Comparison of ENCODE assay signal across 1 cellular context in the genomic region with DNA sequence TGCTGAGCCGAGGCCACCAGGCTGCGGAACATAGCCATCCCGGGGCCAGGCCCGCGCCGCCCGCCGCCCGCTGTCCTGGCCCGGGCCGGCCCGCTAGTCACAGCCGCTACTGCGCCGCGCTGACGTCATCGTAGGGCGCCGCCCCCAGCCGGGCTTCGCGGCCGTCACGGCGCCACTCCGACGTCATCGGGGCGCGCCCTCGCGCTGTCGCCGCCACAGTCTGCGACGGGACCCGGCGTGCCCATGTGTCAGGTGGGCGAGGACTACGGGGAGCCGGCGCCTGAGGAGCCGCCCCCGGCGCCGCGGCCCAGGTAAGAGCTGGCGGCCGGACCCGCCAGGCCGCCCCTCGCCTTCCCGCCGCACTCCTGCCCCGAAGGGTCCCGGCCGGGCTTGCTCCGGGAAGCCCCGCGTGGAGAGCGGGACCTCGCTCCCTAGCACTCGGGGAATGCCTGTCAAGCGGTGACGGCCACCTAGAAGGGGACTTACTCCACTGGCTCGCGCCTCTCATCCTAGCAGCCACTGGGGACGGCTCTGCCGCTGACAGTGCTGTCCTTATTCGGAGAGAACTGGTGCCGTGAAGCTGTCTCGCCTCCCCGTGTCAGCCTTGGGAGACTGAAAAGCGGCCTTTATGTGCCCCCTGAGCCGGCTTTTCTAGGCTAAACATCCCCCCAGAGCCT.
A peak's percentile ranks its signal among the peaks of the same experiment; 100 is the strongest.
TF ChIP-seq lines count a peak whose summit lies in the region.

A gene (plus strand): TSS at position 216 of the 677 bp plus-strand sequence. CDS start 28 bp downstream, at position 244.
A gene with protein sequence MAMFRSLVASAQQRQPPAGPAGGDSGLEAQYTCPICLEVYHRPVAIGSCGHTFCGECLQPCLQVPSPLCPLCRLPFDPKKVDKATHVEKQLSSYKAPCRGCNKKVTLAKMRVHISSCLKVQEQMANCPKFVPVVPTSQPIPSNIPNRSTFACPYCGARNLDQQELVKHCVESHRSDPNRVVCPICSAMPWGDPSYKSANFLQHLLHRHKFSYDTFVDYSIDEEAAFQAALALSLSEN (minus strand): TSS at position 121 of the 677 bp plus-strand sequence. CDS start 83 bp downstream, at position 38.

TF ChIP-seq in HepG2, 621 proteins besides CTCF, POLR2A, EP300 and RAD21 (continued from another document and continues in another):
- TF ChIP-seq TARDBP (CRISPR knock-in tag; IDR thresholded peaks at IDR 0.05) (peak; percentile 89), TEAD3 (CRISPR knock-in tag; optimal IDR thresholded peaks at IDR 0.05; ENCODE audit: borderline replicate concordance) (peak; percentile 69), DMAP1 (CRISPR knock-in tag; IDR thresholded peaks at IDR 0.05) (peak; percentile 63), GFI1 (CRISPR knock-in tag; IDR thresholded peaks at IDR 0.05; ENCODE audit: borderline replicate concordance) (no peak; the same call in 1 of the 2 replicates), ZNF143 (CRISPR knock-in tag; IDR thresholded peaks at IDR 0.05) (peak; percentile 68), ZNF101 (CRISPR knock-in tag; IDR thresholded peaks at IDR 0.05; ENCODE audit: borderline replicate concordance, low read depth) (no peak), NFKB2 (CRISPR knock-in tag; IDR thresholded peaks at IDR 0.05; ENCODE audit: borderline replicate concordance) (0 out of 2 replicates have a peak, but pooled peaks have one; percentile 37), BCL6 (CRISPR knock-in tag; IDR thresholded peaks at IDR 0.05) (no peak), SP1 (IDR thresholded peaks at IDR 0.05) (no peak), SP1 (CRISPR knock-in tag; IDR thresholded peaks at IDR 0.05) (peak; percentile 95), CC2D1A (CRISPR knock-in tag; IDR thresholded peaks at IDR 0.05) (no peak), SKI (IDR thresholded peaks at IDR 0.05; ENCODE audit: partially characterized antibody) (peak; percentile 91), SSRP1 (CRISPR knock-in tag; IDR thresholded peaks at IDR 0.05) (no peak), JARID2 (CRISPR knock-in tag; IDR thresholded peaks at IDR 0.05; ENCODE audit: insufficient replicate concordance) (no peak), CBX5 (CRISPR knock-in tag; IDR thresholded peaks at IDR 0.05; ENCODE audit: borderline replicate concordance) (no peak), DNMT3B (CRISPR knock-in tag; conservative IDR thresholded peaks at IDR 0.05) (no peak), IRF2 (CRISPR knock-in tag; IDR thresholded peaks at IDR 0.05) (peak; percentile 91), ATRX (CRISPR knock-in tag; IDR thresholded peaks at IDR 0.05; ENCODE audit: borderline replicate concordance) (no peak), ZFP36 (IDR thresholded peaks at IDR 0.05; ENCODE audit: borderline replicate concordance, low read depth, low read length, partially characterized antibody) (no peak), FOXP1 (IDR thresholded peaks at IDR 0.05) (no peak), FOXP1 (CRISPR knock-in tag; IDR thresholded peaks at IDR 0.05) (no peak), HOXA7 (CRISPR knock-in tag; IDR thresholded peaks at IDR 0.05) (no peak)
- TF ChIP-seq, protein P1, sequence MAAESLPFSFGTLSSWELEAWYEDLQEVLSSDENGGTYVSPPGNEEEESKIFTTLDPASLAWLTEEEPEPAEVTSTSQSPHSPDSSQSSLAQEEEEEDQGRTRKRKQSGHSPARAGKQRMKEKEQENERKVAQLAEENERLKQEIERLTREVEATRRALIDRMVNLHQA (CRISPR knock-in tag; IDR thresholded peaks at IDR 0.05): no peak
- TF ChIP-seq, protein P2, sequence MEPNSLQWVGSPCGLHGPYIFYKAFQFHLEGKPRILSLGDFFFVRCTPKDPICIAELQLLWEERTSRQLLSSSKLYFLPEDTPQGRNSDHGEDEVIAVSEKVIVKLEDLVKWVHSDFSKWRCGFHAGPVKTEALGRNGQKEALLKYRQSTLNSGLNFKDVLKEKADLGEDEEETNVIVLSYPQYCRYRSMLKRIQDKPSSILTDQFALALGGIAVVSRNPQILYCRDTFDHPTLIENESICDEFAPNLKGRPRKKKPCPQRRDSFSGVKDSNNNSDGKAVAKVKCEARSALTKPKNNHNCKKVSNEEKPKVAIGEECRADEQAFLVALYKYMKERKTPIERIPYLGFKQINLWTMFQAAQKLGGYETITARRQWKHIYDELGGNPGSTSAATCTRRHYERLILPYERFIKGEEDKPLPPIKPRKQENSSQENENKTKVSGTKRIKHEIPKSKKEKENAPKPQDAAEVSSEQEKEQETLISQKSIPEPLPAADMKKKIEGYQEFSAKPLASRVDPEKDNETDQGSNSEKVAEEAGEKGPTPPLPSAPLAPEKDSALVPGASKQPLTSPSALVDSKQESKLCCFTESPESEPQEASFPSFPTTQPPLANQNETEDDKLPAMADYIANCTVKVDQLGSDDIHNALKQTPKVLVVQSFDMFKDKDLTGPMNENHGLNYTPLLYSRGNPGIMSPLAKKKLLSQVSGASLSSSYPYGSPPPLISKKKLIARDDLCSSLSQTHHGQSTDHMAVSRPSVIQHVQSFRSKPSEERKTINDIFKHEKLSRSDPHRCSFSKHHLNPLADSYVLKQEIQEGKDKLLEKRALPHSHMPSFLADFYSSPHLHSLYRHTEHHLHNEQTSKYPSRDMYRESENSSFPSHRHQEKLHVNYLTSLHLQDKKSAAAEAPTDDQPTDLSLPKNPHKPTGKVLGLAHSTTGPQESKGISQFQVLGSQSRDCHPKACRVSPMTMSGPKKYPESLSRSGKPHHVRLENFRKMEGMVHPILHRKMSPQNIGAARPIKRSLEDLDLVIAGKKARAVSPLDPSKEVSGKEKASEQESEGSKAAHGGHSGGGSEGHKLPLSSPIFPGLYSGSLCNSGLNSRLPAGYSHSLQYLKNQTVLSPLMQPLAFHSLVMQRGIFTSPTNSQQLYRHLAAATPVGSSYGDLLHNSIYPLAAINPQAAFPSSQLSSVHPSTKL (CRISPR knock-in tag; IDR thresholded peaks at IDR 0.05): peak; percentile 61
- TF ChIP-seq, protein P3, sequence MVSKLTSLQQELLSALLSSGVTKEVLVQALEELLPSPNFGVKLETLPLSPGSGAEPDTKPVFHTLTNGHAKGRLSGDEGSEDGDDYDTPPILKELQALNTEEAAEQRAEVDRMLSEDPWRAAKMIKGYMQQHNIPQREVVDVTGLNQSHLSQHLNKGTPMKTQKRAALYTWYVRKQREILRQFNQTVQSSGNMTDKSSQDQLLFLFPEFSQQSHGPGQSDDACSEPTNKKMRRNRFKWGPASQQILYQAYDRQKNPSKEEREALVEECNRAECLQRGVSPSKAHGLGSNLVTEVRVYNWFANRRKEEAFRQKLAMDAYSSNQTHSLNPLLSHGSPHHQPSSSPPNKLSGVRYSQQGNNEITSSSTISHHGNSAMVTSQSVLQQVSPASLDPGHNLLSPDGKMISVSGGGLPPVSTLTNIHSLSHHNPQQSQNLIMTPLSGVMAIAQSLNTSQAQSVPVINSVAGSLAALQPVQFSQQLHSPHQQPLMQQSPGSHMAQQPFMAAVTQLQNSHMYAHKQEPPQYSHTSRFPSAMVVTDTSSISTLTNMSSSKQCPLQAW (CRISPR knock-in tag; IDR thresholded peaks at IDR 0.05): no peak
- TF ChIP-seq, protein P4, sequence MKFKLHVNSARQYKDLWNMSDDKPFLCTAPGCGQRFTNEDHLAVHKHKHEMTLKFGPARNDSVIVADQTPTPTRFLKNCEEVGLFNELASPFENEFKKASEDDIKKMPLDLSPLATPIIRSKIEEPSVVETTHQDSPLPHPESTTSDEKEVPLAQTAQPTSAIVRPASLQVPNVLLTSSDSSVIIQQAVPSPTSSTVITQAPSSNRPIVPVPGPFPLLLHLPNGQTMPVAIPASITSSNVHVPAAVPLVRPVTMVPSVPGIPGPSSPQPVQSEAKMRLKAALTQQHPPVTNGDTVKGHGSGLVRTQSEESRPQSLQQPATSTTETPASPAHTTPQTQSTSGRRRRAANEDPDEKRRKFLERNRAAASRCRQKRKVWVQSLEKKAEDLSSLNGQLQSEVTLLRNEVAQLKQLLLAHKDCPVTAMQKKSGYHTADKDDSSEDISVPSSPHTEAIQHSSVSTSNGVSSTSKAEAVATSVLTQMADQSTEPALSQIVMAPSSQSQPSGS (CRISPR knock-in tag; IDR thresholded peaks at IDR 0.05): peak; percentile 92
- TF ChIP-seq, protein P5, sequence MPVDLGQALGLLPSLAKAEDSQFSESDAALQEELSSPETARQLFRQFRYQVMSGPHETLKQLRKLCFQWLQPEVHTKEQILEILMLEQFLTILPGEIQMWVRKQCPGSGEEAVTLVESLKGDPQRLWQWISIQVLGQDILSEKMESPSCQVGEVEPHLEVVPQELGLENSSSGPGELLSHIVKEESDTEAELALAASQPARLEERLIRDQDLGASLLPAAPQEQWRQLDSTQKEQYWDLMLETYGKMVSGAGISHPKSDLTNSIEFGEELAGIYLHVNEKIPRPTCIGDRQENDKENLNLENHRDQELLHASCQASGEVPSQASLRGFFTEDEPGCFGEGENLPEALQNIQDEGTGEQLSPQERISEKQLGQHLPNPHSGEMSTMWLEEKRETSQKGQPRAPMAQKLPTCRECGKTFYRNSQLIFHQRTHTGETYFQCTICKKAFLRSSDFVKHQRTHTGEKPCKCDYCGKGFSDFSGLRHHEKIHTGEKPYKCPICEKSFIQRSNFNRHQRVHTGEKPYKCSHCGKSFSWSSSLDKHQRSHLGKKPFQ (CRISPR knock-in tag; IDR thresholded peaks at IDR 0.05; ENCODE audit: insufficient replicate concordance): no peak
- TF ChIP-seq, protein P6, sequence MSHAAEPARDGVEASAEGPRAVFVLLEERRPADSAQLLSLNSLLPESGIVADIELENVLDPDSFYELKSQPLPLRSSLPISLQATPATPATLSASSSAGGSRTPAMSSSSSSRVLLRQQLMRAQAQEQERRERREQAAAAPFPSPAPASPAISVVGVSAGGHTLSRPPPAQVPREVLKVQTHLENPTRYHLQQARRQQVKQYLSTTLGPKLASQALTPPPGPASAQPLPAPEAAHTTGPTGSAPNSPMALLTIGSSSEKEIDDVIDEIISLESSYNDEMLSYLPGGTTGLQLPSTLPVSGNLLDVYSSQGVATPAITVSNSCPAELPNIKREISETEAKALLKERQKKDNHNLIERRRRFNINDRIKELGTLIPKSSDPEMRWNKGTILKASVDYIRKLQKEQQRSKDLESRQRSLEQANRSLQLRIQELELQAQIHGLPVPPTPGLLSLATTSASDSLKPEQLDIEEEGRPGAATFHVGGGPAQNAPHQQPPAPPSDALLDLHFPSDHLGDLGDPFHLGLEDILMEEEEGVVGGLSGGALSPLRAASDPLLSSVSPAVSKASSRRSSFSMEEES (CRISPR knock-in tag; IDR thresholded peaks at IDR 0.05): 0 out of 2 replicates have a peak, but pooled peaks have one; percentile 41
- TF ChIP-seq, protein P7, sequence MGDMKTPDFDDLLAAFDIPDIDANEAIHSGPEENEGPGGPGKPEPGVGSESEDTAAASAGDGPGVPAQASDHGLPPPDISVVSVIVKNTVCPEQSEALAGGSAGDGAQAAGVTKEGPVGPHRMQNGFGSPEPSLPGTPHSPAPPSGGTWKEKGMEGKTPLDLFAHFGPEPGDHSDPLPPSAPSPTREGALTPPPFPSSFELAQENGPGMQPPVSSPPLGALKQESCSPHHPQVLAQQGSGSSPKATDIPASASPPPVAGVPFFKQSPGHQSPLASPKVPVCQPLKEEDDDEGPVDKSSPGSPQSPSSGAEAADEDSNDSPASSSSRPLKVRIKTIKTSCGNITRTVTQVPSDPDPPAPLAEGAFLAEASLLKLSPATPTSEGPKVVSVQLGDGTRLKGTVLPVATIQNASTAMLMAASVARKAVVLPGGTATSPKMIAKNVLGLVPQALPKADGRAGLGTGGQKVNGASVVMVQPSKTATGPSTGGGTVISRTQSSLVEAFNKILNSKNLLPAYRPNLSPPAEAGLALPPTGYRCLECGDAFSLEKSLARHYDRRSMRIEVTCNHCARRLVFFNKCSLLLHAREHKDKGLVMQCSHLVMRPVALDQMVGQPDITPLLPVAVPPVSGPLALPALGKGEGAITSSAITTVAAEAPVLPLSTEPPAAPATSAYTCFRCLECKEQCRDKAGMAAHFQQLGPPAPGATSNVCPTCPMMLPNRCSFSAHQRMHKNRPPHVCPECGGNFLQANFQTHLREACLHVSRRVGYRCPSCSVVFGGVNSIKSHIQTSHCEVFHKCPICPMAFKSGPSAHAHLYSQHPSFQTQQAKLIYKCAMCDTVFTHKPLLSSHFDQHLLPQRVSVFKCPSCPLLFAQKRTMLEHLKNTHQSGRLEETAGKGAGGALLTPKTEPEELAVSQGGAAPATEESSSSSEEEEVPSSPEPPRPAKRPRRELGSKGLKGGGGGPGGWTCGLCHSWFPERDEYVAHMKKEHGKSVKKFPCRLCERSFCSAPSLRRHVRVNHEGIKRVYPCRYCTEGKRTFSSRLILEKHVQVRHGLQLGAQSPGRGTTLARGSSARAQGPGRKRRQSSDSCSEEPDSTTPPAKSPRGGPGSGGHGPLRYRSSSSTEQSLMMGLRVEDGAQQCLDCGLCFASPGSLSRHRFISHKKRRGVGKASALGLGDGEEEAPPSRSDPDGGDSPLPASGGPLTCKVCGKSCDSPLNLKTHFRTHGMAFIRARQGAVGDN (CRISPR knock-in tag; IDR thresholded peaks at IDR 0.05): peak; percentile 91
- TF ChIP-seq, protein P8, sequence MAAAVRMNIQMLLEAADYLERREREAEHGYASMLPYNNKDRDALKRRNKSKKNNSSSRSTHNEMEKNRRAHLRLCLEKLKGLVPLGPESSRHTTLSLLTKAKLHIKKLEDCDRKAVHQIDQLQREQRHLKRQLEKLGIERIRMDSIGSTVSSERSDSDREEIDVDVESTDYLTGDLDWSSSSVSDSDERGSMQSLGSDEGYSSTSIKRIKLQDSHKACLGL (CRISPR knock-in tag; IDR thresholded peaks at IDR 0.05): peak; percentile 99
- TF ChIP-seq, protein P9, sequence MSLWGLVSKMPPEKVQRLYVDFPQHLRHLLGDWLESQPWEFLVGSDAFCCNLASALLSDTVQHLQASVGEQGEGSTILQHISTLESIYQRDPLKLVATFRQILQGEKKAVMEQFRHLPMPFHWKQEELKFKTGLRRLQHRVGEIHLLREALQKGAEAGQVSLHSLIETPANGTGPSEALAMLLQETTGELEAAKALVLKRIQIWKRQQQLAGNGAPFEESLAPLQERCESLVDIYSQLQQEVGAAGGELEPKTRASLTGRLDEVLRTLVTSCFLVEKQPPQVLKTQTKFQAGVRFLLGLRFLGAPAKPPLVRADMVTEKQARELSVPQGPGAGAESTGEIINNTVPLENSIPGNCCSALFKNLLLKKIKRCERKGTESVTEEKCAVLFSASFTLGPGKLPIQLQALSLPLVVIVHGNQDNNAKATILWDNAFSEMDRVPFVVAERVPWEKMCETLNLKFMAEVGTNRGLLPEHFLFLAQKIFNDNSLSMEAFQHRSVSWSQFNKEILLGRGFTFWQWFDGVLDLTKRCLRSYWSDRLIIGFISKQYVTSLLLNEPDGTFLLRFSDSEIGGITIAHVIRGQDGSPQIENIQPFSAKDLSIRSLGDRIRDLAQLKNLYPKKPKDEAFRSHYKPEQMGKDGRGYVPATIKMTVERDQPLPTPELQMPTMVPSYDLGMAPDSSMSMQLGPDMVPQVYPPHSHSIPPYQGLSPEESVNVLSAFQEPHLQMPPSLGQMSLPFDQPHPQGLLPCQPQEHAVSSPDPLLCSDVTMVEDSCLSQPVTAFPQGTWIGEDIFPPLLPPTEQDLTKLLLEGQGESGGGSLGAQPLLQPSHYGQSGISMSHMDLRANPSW (CRISPR knock-in tag; IDR thresholded peaks at IDR 0.05; ENCODE audit: borderline replicate concordance): no peak; the same call in 1 of the 2 replicates
